In the genomic region with DNA sequence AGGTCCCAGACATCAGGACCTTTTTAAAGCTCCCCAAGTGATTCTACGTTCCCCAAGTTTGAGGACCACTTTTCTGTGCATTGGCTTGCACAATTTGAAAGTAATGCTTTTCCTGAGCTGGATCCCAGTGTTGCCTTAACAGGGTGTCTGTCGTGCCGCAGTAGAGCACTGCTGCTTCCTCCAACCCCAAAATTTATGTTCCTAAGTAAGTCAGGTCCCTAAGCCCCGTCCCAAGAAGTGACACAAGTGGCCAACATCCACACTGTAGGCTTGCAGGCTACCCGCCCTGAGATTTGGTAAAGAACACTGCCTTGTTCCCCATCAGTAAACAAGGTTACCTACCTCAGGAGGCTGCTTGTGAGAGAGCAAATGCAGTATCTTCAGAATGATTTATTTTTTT, we compare ENCODE assay signal across 14 cellular contexts. TPM values are rescaled to one million over a fixed set of nuclear protein-coding genes. Genes with fewer than 3 reads are reported as not detected.
DNase-seq lines count a peak whose midpoint lies in the region; ATAC-seq and TF ChIP-seq lines count a peak whose summit lies in the region.
"Had no signal": no experiment of that assay in that cellular context is flagged by ENCODE, and none has a peak within 500 bp of the region (broad histone marks: within the 10 kb centered on the region; RNA-seq: fewer than 3 reads in every experiment).

No MANE protein-coding gene starts in this region.

- no peaks in the 10 kb centered on the region for H3K9me3 Mint-ChIP-seq in activated naive CD4-positive, alpha-beta T cell treated with anti-CD3 and anti-CD28 coated beads, Interleukin-2, amount 10 ng/mL, durations not matched to agents 7 days and 5 days
- no peaks in the 10 kb centered on the region for H3K9me3 Mint-ChIP-seq in type B pancreatic cell

- H3K9me3 ChIP-seq in T-helper 17 cell (ENCODE audit: control insufficient read depth, low read length, poor library complexity, severe bottlenecking) = no peaks in the 10 kb centered on the region
- no peaks in the 10 kb centered on the region for H3K9me3 ChIP-seq in iPS-20b (ENCODE audit: insufficient read depth, low read depth, low read length)
- H3K9me3 ChIP-seq: left lung had no signal

- H3K27me3 ChIP-seq in iPS-20b (ENCODE audit: insufficient read depth, low read length) (no peaks in the 10 kb centered on the region), H7 (ENCODE audit: control insufficient read depth, insufficient read depth, low read length) (no peaks in the 10 kb centered on the region)
- H3K27me3 ChIP-seq: cardiac muscle cell, left lung had no signal

- no peak for ATAC-seq in T-helper 17 cell
- ATAC-seq: left lung had no signal

- peak overlapping the region; percentile 37 for H3K27ac Mint-ChIP-seq in activated naive CD4-positive, alpha-beta T cell treated with anti-CD3 and anti-CD28 coated beads, Interleukin-2, amount 10 ng/mL, durations not matched to agents 7 days and 5 days
- peak overlapping the region; percentile 93 for H3K27ac Mint-ChIP-seq in T-helper 17 cell
- H3K27ac Mint-ChIP-seq in type B pancreatic cell = no peak overlapping the region

- peaks cover 6% of the 10 kb centered on the region for H3K27me3 Mint-ChIP-seq in activated naive CD4-positive, alpha-beta T cell treated with anti-CD3 and anti-CD28 coated beads, Interleukin-2, amount 10 ng/mL, durations not matched to agents 7 days and 5 days
- H3K27me3 Mint-ChIP-seq in T-helper 17 cell (no peaks in the 10 kb centered on the region), type B pancreatic cell (no peaks in the 10 kb centered on the region)

- peak overlapping the region; percentile 78; the same call in 1 of the 2 replicates for H3K4me3 ChIP-seq in iPS-20b (ENCODE audit: low read length)
- no peak overlapping the region for H3K4me3 ChIP-seq in H7 (ENCODE audit: insufficient read depth, low read depth, low read length)

- H3K9ac ChIP-seq in iPS-20b (ENCODE audit: low read depth, low read length) = no peak overlapping the region

- intact Hi-C loops in cardiac septum (cut with DNase I) = loop anchor here (5.0 kb wide), 1 partner anchor 154 kb away; a partner anchor contains a TSS

- CTCF ChIA-PET in activated naive CD4-positive, alpha-beta T cell treated with anti-CD3 and anti-CD28 coated beads, Interleukin-2, amount 10 ng/mL, durations not matched to agents 7 days and 5 days (lab: Charles Lee) = interaction anchor here (1.9 kb wide), 1 partner anchor 112 kb away, joined by 8 read pairs; no protein-coding TSS in a partner anchor

- no peak for TF ChIP-seq CTCF in type B pancreatic cell (conservative IDR thresholded peaks at IDR 0.05)

- H3K36me3 Mint-ChIP-seq in activated naive CD4-positive, alpha-beta T cell treated with anti-CD3 and anti-CD28 coated beads, Interleukin-2, amount 10 ng/mL, durations not matched to agents 7 days and 5 days = peaks cover 38% of the 10 kb centered on the region
- H3K36me3 Mint-ChIP-seq in T-helper 17 cell (ENCODE audit: low read depth) (peaks cover 7% of the 10 kb centered on the region), type B pancreatic cell (peaks cover 17% of the 10 kb centered on the region)

- H3K36me3 ChIP-seq in iPS-20b (ENCODE audit: insufficient read depth, low read depth, low read length) (peaks cover 55% of the 10 kb centered on the region), H7 (replicated peaks; ENCODE audit: control insufficient read depth, insufficient read depth, low read length) (peaks cover 14% of the 10 kb centered on the region)

- H3K4me1 ChIP-seq in iPS-20b (ENCODE audit: insufficient read depth, low read length) = peaks cover 22% of the 10 kb centered on the region

- H3K4me1 Mint-ChIP-seq in activated naive CD4-positive, alpha-beta T cell treated with anti-CD3 and anti-CD28 coated beads, Interleukin-2, amount 10 ng/mL, durations not matched to agents 7 days and 5 days = peaks cover 40% of the 10 kb centered on the region
- H3K4me1 Mint-ChIP-seq in T-helper 17 cell (peaks cover 30% of the 10 kb centered on the region), type B pancreatic cell (ENCODE audit: unreplicated experiment) (peaks cover 24% of the 10 kb centered on the region)

- no peak for DNase-seq in activated naive CD4-positive, alpha-beta T cell treated with anti-CD3 and anti-CD28 coated beads, Interleukin-2, amount 10 ng/mL, durations not matched to agents 7 days and 5 days
- DNase-seq in activated naive CD4-positive, alpha-beta T cell (lab: John Stamatoyannopoulos, UW) = no peak
- DNase-seq in T-helper 17 cell = no peak
- no peak for DNase-seq in type B pancreatic cell (ENCODE audit: extremely low spot score, unreplicated experiment)
- no peak for DNase-seq in D341Med (ENCODE audit: low spot score)
- no peak for DNase-seq in H7
- no peak for DNase-seq in cardiac septum (ENCODE audit: low spot score)
- DNase-seq: left lung; NCI-H2227 treated with DMSO at 0.1 percent for 48 hours; stimulated activated CD8-positive, alpha-beta memory T cell treated with anti-CD3 and anti-CD28 coated beads, Interleukin-4, amount 100 ng/mL, for 48 hours had no signal

- H3K27ac ChIP-seq in iPS-20b (ENCODE audit: low read length) = no peak overlapping the region
- H3K27ac ChIP-seq: HL-60 had no signal

- H3K4me3 Mint-ChIP-seq in activated naive CD4-positive, alpha-beta T cell treated with anti-CD3 and anti-CD28 coated beads, Interleukin-2, amount 10 ng/mL, durations not matched to agents 7 days and 5 days = no peak overlapping the region
- H3K4me3 Mint-ChIP-seq in T-helper 17 cell (no peak overlapping the region), type B pancreatic cell (peak overlapping the region; percentile 31)

RNA-seq across cellular contexts. Expression of a gene that starts 2.0 kb away (rescaled TPM):
- total RNA-seq in T-helper 17 cell = 1 to 10 TPM; 5.9 to 6.0 TPM
- total RNA-seq in type B pancreatic cell (ENCODE audit: low replicate concordance) = 10.7 and 12.5 TPM in 2 replicates
- total RNA-seq in H7 (2014; rRNA removed; shearing (Covaris generic)) = 10.5 and 13.4 TPM in 2 replicates
- 3.1 TPM for total RNA-seq in cardiac septum

RNA-seq across cellular contexts. Expression of a gene that starts 28.0 kb away (rescaled TPM):
- total RNA-seq in T-helper 17 cell = 1 to 10 TPM; 2.9 to 7.7 TPM
- total RNA-seq in type B pancreatic cell (ENCODE audit: low replicate concordance) = 13.1 and 20.5 TPM in 2 replicates
- 0.33 and 1.4 TPM in 2 replicates for total RNA-seq in H7 (2014; rRNA removed; shearing (Covaris generic))
- 207 TPM for total RNA-seq in cardiac septum

RNA-seq across cellular contexts. Expression of a gene that starts 57.3 kb away (rescaled TPM):
- total RNA-seq in T-helper 17 cell (not detected), type B pancreatic cell (ENCODE audit: low replicate concordance) (0.19 TPM in 1 of 2 replicates, not detected in the other), cardiac septum (0.19 TPM)
- not detected in 2 replicates for total RNA-seq in H7 (2014; rRNA removed; shearing (Covaris generic))
- total RNA-seq: cardiac muscle cell, G401 had no signal
